ENCODE assay signal across 26 cellular contexts in the genomic region with DNA sequence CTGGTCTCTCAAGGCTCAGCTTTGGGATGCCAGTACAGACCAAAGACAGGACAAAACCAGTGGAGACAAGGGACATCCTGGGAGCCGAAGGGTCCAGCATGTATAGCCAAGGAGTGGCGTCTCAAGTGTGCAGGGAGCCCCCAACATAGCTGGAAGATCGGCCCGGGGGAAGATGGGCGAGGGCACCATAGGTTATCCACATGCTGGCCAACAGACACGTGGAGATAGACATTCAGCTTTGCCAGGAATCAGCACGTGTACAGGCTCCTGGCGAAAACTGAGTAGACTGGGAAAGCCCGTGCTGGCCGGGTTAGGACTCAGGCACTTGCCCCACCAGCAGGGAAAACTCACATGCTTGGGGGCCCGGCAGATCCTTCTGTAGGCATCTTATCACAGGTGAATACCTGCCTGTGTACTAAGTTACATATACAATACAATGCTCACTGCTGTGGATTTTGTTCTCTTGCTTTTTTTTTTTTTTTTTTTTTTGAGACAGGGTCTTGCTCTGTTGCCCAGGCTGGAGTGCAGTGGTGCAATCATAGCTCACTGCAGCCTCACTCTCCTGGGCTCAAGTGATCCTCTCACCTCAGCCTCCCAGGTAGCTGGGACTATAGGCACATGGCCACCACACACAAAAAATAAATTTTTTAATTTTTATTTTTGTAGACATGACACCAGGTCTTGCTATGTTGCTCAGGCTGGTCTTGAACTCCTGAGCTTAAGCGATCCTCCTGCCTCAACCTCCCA.
"Had no signal": no experiment of that assay in that cellular context is flagged by ENCODE, and none has a peak within 500 bp of the region (broad histone marks: within the 10 kb centered on the region; RNA-seq: fewer than 3 reads in every experiment).

No MANE protein-coding gene starts in this region.

- H3K27me3 ChIP-seq: ascending aorta, esophagus muscularis mucosa, foreskin keratinocyte, heart right ventricle, right atrium auricular region, stomach, thyroid gland, upper lobe of right lung had no signal

- H3K9me3 Mint-ChIP-seq: activated naive CD4-positive, alpha-beta T cell treated with anti-CD3 and anti-CD28 coated beads for 36 hours; activated naive CD8-positive, alpha-beta T cell treated with anti-CD3 and anti-CD28 coated beads, Interleukin-2, amount 10 ng/mL, durations not matched to agents 7 days and 5 days; activated T-cell treated with anti-CD3 and anti-CD28 coated beads, Interleukin-2, amount 50 U/mL, for 4 hours; stimulated activated memory B cell treated with anti-CD40 and anti-IgM and Interleukin-4, amounts not matched to agents 10 μg/mL and 1 μg/mL and 100 μg/mL, for 72 hours; T-cell had no signal

- H3K4me3 Mint-ChIP-seq: activated naive CD4-positive, alpha-beta T cell treated with anti-CD3 and anti-CD28 coated beads for 36 hours; activated naive CD8-positive, alpha-beta T cell treated with anti-CD3 and anti-CD28 coated beads, Interleukin-2, amount 10 ng/mL, durations not matched to agents 7 days and 5 days; activated T-cell treated with anti-CD3 and anti-CD28 coated beads, Interleukin-2, amount 50 U/mL, for 4 hours; stimulated activated memory B cell treated with anti-CD40 and anti-IgM and Interleukin-4, amounts not matched to agents 10 μg/mL and 1 μg/mL and 100 μg/mL, for 72 hours had no signal

- DNase-seq: activated CD4-positive, alpha-beta T cell treated with anti-CD3 and anti-CD28 coated beads for 4 hours; activated CD4-positive, alpha-beta T cell treated with anti-CD3 and anti-CD28 coated beads, Interleukin-2, amount 50 U/mL, for 4 hours; activated CD4-positive, CD25-positive, alpha-beta regulatory T cell; activated CD8-positive, alpha-beta memory T cell treated with anti-CD3 and anti-CD28 coated beads, Interleukin-2, amount 50 U/mL, for 4 hours; activated effector memory CD4-positive, alpha-beta T cell treated with Interleukin-2 at 50 U/mL for 16 hours; activated naive CD4-positive, alpha-beta T cell treated with anti-CD3 and anti-CD28 coated beads for 36 hours; activated naive CD8-positive, alpha-beta T cell treated with anti-CD3 and anti-CD28 coated beads, Interleukin-2, amount 10 ng/mL, durations not matched to agents 7 days and 5 days; activated T-cell treated with anti-CD3 and anti-CD28 coated beads, Interleukin-2, amount 50 U/mL, for 4 hours; foreskin keratinocyte; heart right ventricle; left cardiac atrium; left ventricle myocardium superior; occipital lobe; stimulated activated CD4-positive, alpha-beta T cell treated with anti-CD3 and anti-CD28 coated beads, Interleukin-1b, Interleukin-23, amount 100 ng/mL, for 48 hours; stimulated activated CD4-positive, alpha-beta T cell treated with anti-CD3 and anti-CD28 coated beads, Interleukin-4, amount 100 ng/mL, for 4 hours; stimulated activated CD8-positive, alpha-beta memory T cell treated with anti-CD3 and anti-CD28 coated beads, Interleukin-4, amount 100 ng/mL, for 48 hours; stomach; T-cell; thyroid gland; upper lobe of right lung had no signal

- H3K4me1 ChIP-seq: foreskin keratinocyte had no signal

- H3K4me3 ChIP-seq: ascending aorta, esophagus muscularis mucosa, heart right ventricle, right atrium auricular region, smooth muscle cell, stomach, thyroid gland, upper lobe of right lung had no signal

- H3K4me2 ChIP-seq: smooth muscle cell had no signal

- ATAC-seq: activated T-cell treated with anti-CD3 and anti-CD28 coated beads, Interleukin-2, amount 50 U/mL, for 4 hours; foreskin keratinocyte; heart right ventricle; left cardiac atrium; left ventricle myocardium superior; stimulated activated memory B cell treated with anti-CD40 and anti-IgM and Interleukin-4, amounts not matched to agents 10 μg/mL and 1 μg/mL and 100 μg/mL, for 72 hours; T-cell; upper lobe of right lung had no signal

- H3K27ac ChIP-seq: ascending aorta, esophagus muscularis mucosa, foreskin keratinocyte, heart right ventricle, right atrium auricular region, stomach, thyroid gland, upper lobe of right lung had no signal

- FAIRE-seq: islet of Langerhans had no signal

- H3K36me3 ChIP-seq: ascending aorta, esophagus muscularis mucosa, heart right ventricle, right atrium auricular region, stomach, thyroid gland, upper lobe of right lung had no signal

- H3K36me3 Mint-ChIP-seq: activated naive CD8-positive, alpha-beta T cell treated with anti-CD3 and anti-CD28 coated beads, Interleukin-2, amount 10 ng/mL, durations not matched to agents 7 days and 5 days; stimulated activated memory B cell treated with anti-CD40 and anti-IgM and Interleukin-4, amounts not matched to agents 10 μg/mL and 1 μg/mL and 100 μg/mL, for 72 hours; T-cell had no signal

- H3K27ac Mint-ChIP-seq: activated naive CD4-positive, alpha-beta T cell treated with anti-CD3 and anti-CD28 coated beads for 36 hours; activated naive CD8-positive, alpha-beta T cell treated with anti-CD3 and anti-CD28 coated beads, Interleukin-2, amount 10 ng/mL, durations not matched to agents 7 days and 5 days; stimulated activated memory B cell treated with anti-CD40 and anti-IgM and Interleukin-4, amounts not matched to agents 10 μg/mL and 1 μg/mL and 100 μg/mL, for 72 hours; T-cell had no signal

- H3K9me3 ChIP-seq: ascending aorta, esophagus muscularis mucosa, heart right ventricle, right atrium auricular region, stomach, thyroid gland, upper lobe of right lung had no signal
